In the genomic region with DNA sequence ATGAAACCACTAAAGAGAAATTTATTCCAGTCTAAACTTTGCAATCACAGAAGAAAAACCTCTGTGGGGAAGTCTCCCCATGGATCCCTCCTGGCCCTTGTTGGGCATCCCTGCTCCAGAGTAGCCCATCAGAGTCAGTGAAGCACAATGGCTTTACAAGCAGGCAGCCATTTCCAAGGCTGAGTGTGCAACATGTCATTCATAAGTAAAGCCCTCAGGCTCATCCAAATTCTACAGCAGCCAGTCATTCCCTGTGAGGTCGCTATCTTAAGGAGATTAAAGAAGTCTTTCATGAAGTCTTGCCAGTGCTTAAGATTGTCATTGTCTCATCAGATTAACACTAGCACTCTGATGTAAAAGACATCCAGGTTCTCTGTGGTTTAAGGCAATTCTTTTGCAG, we compare ENCODE assay signal across 19 cellular contexts. TPM values are rescaled to one million over a fixed set of nuclear protein-coding genes. Genes with fewer than 3 reads are reported as not detected.
DNase-seq lines count a peak whose midpoint lies in the region; ATAC-seq and TF ChIP-seq lines count a peak whose summit lies in the region.
"Had no signal": no experiment of that assay in that cellular context is flagged by ENCODE, and none has a peak within 500 bp of the region (broad histone marks: within the 10 kb centered on the region; RNA-seq: fewer than 3 reads in every experiment).

No MANE protein-coding gene starts in this region.

- no peaks in the 10 kb centered on the region for H3K4me1 ChIP-seq in Karpas-422 (ENCODE audit: low read length)
- H3K4me1 ChIP-seq: A549; BLaER1 treated with 17β-estradiol and CSF1 and Interleukin-3, amounts not matched to agents 10 nM and 100 nM had no signal

- no peaks in the 10 kb centered on the region for H3K9me3 ChIP-seq in Karpas-422 (ENCODE audit: low read length)
- H3K9me3 ChIP-seq: A549 had no signal

- no peak overlapping the region for H3K4me3 ChIP-seq in Karpas-422 (ENCODE audit: low read length)
- H3K4me3 ChIP-seq: A549; BLaER1 treated with 17β-estradiol and CSF1 and Interleukin-3, amounts not matched to agents 10 nM and 100 nM; SK-N-MC had no signal

- H3K4me1 Mint-ChIP-seq in osteocyte (ENCODE audit: unreplicated experiment), result peaks cover 44% of the 10 kb centered on the region
- no peaks in the 10 kb centered on the region for H3K4me1 Mint-ChIP-seq in activated T-cell treated with anti-CD3 and anti-CD28 coated beads, Interleukin-2, amount 50 U/mL, for 4 hours (ENCODE audit: low read depth)
- no peaks in the 10 kb centered on the region for H3K4me1 Mint-ChIP-seq in naive thymus-derived CD8-positive, alpha-beta T cell
- H3K4me1 Mint-ChIP-seq: CD8-positive, alpha-beta memory T cell had no signal

- no peak for TF ChIP-seq CTCF in osteocyte (IDR thresholded peaks at IDR 0.05)

- peak; percentile 2 for DNase-seq in EL
- DNase-seq in SK-MEL-5 (ENCODE audit: low read depth, low spot score), result peak; percentile 36
- DNase-seq in foreskin melanocyte, result peak; percentile 81
- no peak for DNase-seq in osteocyte (ENCODE audit: extremely low spot score, unreplicated experiment)
- no peak for DNase-seq in Karpas-422
- DNase-seq in inferior parietal cortex (ENCODE audit: extremely low spot score), result no peak
- no peak for DNase-seq in activated T-cell treated with anti-CD3 and anti-CD28 coated beads, Interleukin-2, amount 50 U/mL, for 4 hours
- DNase-seq in naive thymus-derived CD8-positive, alpha-beta T cell, result no peak
- DNase-seq: CD8-positive, alpha-beta memory T cell; DMS 273 treated with DMSO at 0.1 percent for 48 hours; NCI-H1417 treated with DMSO at 0.1 percent for 48 hours; NCI-H1930; NCI-H2171; NCI-H510A; NCI-H774 had no signal

- H3K4me2 ChIP-seq in Karpas-422 (ENCODE audit: low read depth, low read length, poor library complexity, severe bottlenecking), result no peak overlapping the region
- H3K4me2 ChIP-seq: A549; BLaER1 treated with 17β-estradiol and CSF1 and Interleukin-3, amounts not matched to agents 10 nM and 100 nM had no signal

- peak overlapping the region; percentile 79 for H3K27ac Mint-ChIP-seq in osteocyte (ENCODE audit: unreplicated experiment)
- no peak overlapping the region for H3K27ac Mint-ChIP-seq in naive thymus-derived CD8-positive, alpha-beta T cell
- H3K27ac Mint-ChIP-seq: CD8-positive, alpha-beta memory T cell had no signal

- H3K9ac ChIP-seq in Karpas-422 (ENCODE audit: low read length), result no peak overlapping the region
- H3K9ac ChIP-seq: BLaER1 treated with 17β-estradiol and CSF1 and Interleukin-3, amounts not matched to agents 10 nM and 100 nM had no signal

- H3K36me3 Mint-ChIP-seq in osteocyte (ENCODE audit: unreplicated experiment), result peaks cover 11% of the 10 kb centered on the region
- no peaks in the 10 kb centered on the region for H3K36me3 Mint-ChIP-seq in activated T-cell treated with anti-CD3 and anti-CD28 coated beads, Interleukin-2, amount 50 U/mL, for 4 hours (ENCODE audit: insufficient read depth)
- H3K36me3 Mint-ChIP-seq in naive thymus-derived CD8-positive, alpha-beta T cell, result no peaks in the 10 kb centered on the region

- peaks cover 11% of the 10 kb centered on the region for H3K9me3 Mint-ChIP-seq in osteocyte (ENCODE audit: unreplicated experiment)
- H3K9me3 Mint-ChIP-seq in activated T-cell treated with anti-CD3 and anti-CD28 coated beads, Interleukin-2, amount 50 U/mL, for 4 hours, result peaks cover 4% of the 10 kb centered on the region
- peaks cover 0 to 14% (median 6%) of the 10 kb centered on the region in 9 donors for H3K9me3 Mint-ChIP-seq in naive thymus-derived CD8-positive, alpha-beta T cell

- H3K9me2 ChIP-seq in Karpas-422 (replicated peaks; ENCODE audit: insufficient read depth, low read length), result no peaks in the 10 kb centered on the region

- in situ Hi-C loops in SK-MEL-5 (cut with HindIII; ENCODE audit: low pct_unique_long_range_greater_than_20kb, low sequenced_read_pairs), result no loop called here

- H3K79me2 ChIP-seq in Karpas-422 (ENCODE audit: low read length), result no peaks in the 10 kb centered on the region

- H2AFZ ChIP-seq in Karpas-422 (ENCODE audit: low read length), result no peak overlapping the region

- no peaks in the 10 kb centered on the region for H3K27me3 Mint-ChIP-seq in osteocyte (ENCODE audit: unreplicated experiment)
- no peaks in the 10 kb centered on the region for H3K27me3 Mint-ChIP-seq in activated T-cell treated with anti-CD3 and anti-CD28 coated beads, Interleukin-2, amount 50 U/mL, for 4 hours (ENCODE audit: low read depth)
- H3K27me3 Mint-ChIP-seq in naive thymus-derived CD8-positive, alpha-beta T cell, result peaks cover 0 to 9% (median 0%) of the 10 kb centered on the region in 5 donors
- H3K27me3 Mint-ChIP-seq: CD8-positive, alpha-beta memory T cell had no signal

- H3K27me3 ChIP-seq in Karpas-422 (ENCODE audit: low read length), result no peaks in the 10 kb centered on the region
- H3K27me3 ChIP-seq: BLaER1 treated with 17β-estradiol and CSF1 and Interleukin-3, amounts not matched to agents 10 nM and 100 nM had no signal

- no peak for ATAC-seq in activated T-cell treated with anti-CD3 and anti-CD28 coated beads, Interleukin-2, amount 50 U/mL, for 4 hours
- no peak for ATAC-seq in naive thymus-derived CD8-positive, alpha-beta T cell
- ATAC-seq: A549 had no signal

- H3K27ac ChIP-seq in Karpas-422 (ENCODE audit: low read length), result no peak overlapping the region
- H3K27ac ChIP-seq: A549; BLaER1 treated with 17β-estradiol and CSF1 and Interleukin-3, amounts not matched to agents 10 nM and 100 nM; HL-60; SK-N-MC had no signal

- H3K4me3 Mint-ChIP-seq in osteocyte (ENCODE audit: unreplicated experiment), result peak overlapping the region; percentile 3
- no peak overlapping the region for H3K4me3 Mint-ChIP-seq in activated T-cell treated with anti-CD3 and anti-CD28 coated beads, Interleukin-2, amount 50 U/mL, for 4 hours
- H3K4me3 Mint-ChIP-seq in naive thymus-derived CD8-positive, alpha-beta T cell, result no peak overlapping the region
- H3K4me3 Mint-ChIP-seq: CD8-positive, alpha-beta memory T cell had no signal

- POLR2A ChIA-PET in naive thymus-derived CD8-positive, alpha-beta T cell (lab: Charles Lee), result no interaction called here

- no peaks in the 10 kb centered on the region; the same call in 1 of the 2 replicates for H3K36me3 ChIP-seq in Karpas-422 (ENCODE audit: insufficient read depth, low read length)
- H3K36me3 ChIP-seq: BLaER1 treated with 17β-estradiol and CSF1 and Interleukin-3, amounts not matched to agents 10 nM and 100 nM had no signal

- H4K20me1 ChIP-seq in Karpas-422 (ENCODE audit: insufficient read depth, low read depth, low read length), result no peaks in the 10 kb centered on the region
- H4K20me1 ChIP-seq: BLaER1 treated with 17β-estradiol and CSF1 and Interleukin-3, amounts not matched to agents 10 nM and 100 nM had no signal

RNA-seq across cellular contexts. Expression of a gene that starts 17.0 kb away (rescaled TPM):
- total RNA-seq in SK-MEL-5 (2014; rRNA removed; shearing (Covaris generic)), result 0.58 and 0.83 TPM in 2 replicates
- polyA plus RNA-seq in SK-MEL-5 (2015; cell fraction: cytosol; rRNA removed), result 0.18 TPM in 2 replicates
- polyA plus RNA-seq in SK-MEL-5 (2015; cell fraction: nucleus; rRNA removed), result 0.95 and 1.1 TPM in 2 replicates
- total RNA-seq in osteocyte, result 16.2 and 19.2 TPM in 2 replicates
- 230 and 423 TPM in 2 replicates for total RNA-seq in Karpas-422 (2014; rRNA removed; shearing (Covaris generic); ENCODE audit: low replicate concordance)
- total RNA-seq in activated T-cell treated with anti-CD3 and anti-CD28 coated beads, Interleukin-2, amount 50 U/mL, for 4 hours, result under 1 TPM in 2 of 3 donors, not detected in 1; 0.27 to 0.55 TPM
- total RNA-seq in naive thymus-derived CD8-positive, alpha-beta T cell, result not detected
- polyA plus RNA-seq in naive thymus-derived CD8-positive, alpha-beta T cell, result not detected
- total RNA-seq: CD8-positive, alpha-beta memory T cell had no signal
- polyA plus RNA-seq: CD8-positive, alpha-beta memory T cell had no signal

Comparison
In these comparisons a context has a peak if more than half of its experiments do, and no peak if none do; other contexts are left out.
1. DNase-seq: peak in EL (single experiment), SK-MEL-5 (single experiment) and foreskin melanocyte (single experiment); none in osteocyte (single experiment), Karpas-422 (single experiment), inferior parietal cortex (single experiment), activated T-cell treated with anti-CD3 and anti-CD28 coated beads, Interleukin-2, amount 50 U/mL, for 4 hours (single experiment) and naive thymus-derived CD8-positive, alpha-beta T cell (0 of 10).
2. RNA of a gene that starts 17.0 kb away (total RNA-seq): 230 to 423 TPM in Karpas-422; 16.2 to 19.2 TPM in osteocyte, 0.58 to 0.83 TPM in SK-MEL-5, 0.27 to 0.55 TPM in activated T-cell treated with anti-CD3 and anti-CD28 coated beads, Interleukin-2, amount 50 U/mL, for 4 hours and not detected in naive thymus-derived CD8-positive, alpha-beta T cell; every median in the first group is over 10 times any median in the second.